In the genomic region with DNA sequence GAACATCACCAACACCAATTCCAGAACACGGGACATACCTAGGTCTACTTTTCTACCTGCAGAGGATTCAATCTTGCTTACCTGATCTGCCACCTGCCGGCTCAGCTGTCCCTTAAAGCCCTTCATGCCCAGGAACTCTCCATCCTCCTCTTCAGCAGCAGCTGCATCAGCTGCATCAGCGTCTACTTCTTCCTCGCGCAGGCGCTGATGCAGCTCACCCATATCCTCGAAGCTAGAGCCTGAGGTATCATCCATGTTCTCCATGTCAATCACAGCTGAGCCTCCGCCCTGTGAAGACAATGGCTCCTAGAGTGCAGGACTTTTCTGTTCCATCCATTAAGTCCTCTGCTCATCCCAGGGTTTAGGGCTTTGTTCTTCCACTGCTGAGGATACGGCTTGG, we compare ENCODE assay signal across 1 cellular context.
TF ChIP-seq lines count a peak whose summit lies in the region.

No MANE protein-coding gene starts in this region.

TF ChIP-seq in endothelial cell of umbilical vein, 7 proteins besides CTCF, POLR2A, EP300 and RAD21 (continued from another document):
- TF ChIP-seq EZH2 (IDR thresholded peaks at IDR 0.05; ENCODE audit: borderline replicate concordance, low read depth, low read length, severe bottlenecking) (no peak), FOS (IDR thresholded peaks at IDR 0.05; ENCODE audit: borderline replicate concordance, insufficient read depth, low read length) (no peak), POLR2AphosphoS5 (IDR thresholded peaks at IDR 0.05; ENCODE audit: insufficient read depth, low read depth, low read length) (no peak)
